Comparison of ENCODE assay signal across 18 cellular contexts in genomic region chr3:27939940-27940339, GRCh38.
A peak's percentile ranks its signal among the peaks of the same experiment; 100 is the strongest.
DNase-seq lines count a peak whose midpoint lies in the region; ATAC-seq and TF ChIP-seq lines count a peak whose summit lies in the region.
"Had no signal": no experiment of that assay in that cellular context is flagged by ENCODE, and none has a peak within 500 bp of the region (broad histone marks: within the 10 kb centered on the region; RNA-seq: fewer than 3 reads in every experiment).

No MANE protein-coding gene starts in this region.

- H3K27me3 Mint-ChIP-seq in GM23338 (ENCODE audit: insufficient read depth, low read depth, poor library complexity) (no peaks in the 10 kb centered on the region), neural progenitor cell (ENCODE audit: insufficient read depth, low read depth) (peaks cover 4% of the 10 kb centered on the region)
- H3K27me3 Mint-ChIP-seq in stimulated activated naive CD8-positive, alpha-beta T cell treated with anti-CD3 and anti-CD28 coated beads, Interleukin-15, amount 100 ng/mL, for 72 hours, result no peaks in the 10 kb centered on the region
- H3K27me3 Mint-ChIP-seq: activated naive CD8-positive, alpha-beta T cell treated with anti-CD3 and anti-CD28 coated beads for 36 hours; CD4-positive, alpha-beta T cell; naive thymus-derived CD8-positive, alpha-beta T cell had no signal

- H3K4me1 Mint-ChIP-seq in GM23338 (peaks cover 7% of the 10 kb centered on the region; the same call in 2 of the 3 replicates), neural progenitor cell (peaks cover 12% of the 10 kb centered on the region)
- peaks cover 10% of the 10 kb centered on the region for H3K4me1 Mint-ChIP-seq in stimulated activated naive CD8-positive, alpha-beta T cell treated with anti-CD3 and anti-CD28 coated beads, Interleukin-15, amount 100 ng/mL, for 72 hours

- H3K4me2 ChIP-seq in GM23338 (no peak overlapping the region), neural progenitor cell (no peak overlapping the region)

- no peaks in the 10 kb centered on the region for H3K36me3 Mint-ChIP-seq in GM23338 (ENCODE audit: low read depth)
- H3K36me3 Mint-ChIP-seq in neural progenitor cell, result no peaks in the 10 kb centered on the region
- H3K36me3 Mint-ChIP-seq: activated naive CD8-positive, alpha-beta T cell treated with anti-CD3 and anti-CD28 coated beads for 36 hours had no signal

- peak; percentile 63 for DNase-seq in GM23338 (ENCODE audit: low spot score)
- peak; percentile 41 to 56 for DNase-seq in SJCRH30
- peak; percentile 20 for DNase-seq in fibroblast of the aortic adventitia (ENCODE audit: low read depth)
- peak; percentile 2 for DNase-seq in neural progenitor cell (ENCODE audit: low spot score)
- DNase-seq in DMS 273 (lab: John Stamatoyannopoulos, UW; ENCODE audit: unreplicated experiment), result no peak
- no peak for DNase-seq in NCI-H1092 treated with DMSO at 0.1 percent for 48 hours (lab: John Stamatoyannopoulos, UW)
- no peak for DNase-seq in stimulated activated naive CD8-positive, alpha-beta T cell treated with anti-CD3 and anti-CD28 coated beads, Interleukin-15, amount 100 ng/mL, for 72 hours
- DNase-seq: activated naive CD8-positive, alpha-beta T cell treated with anti-CD3 and anti-CD28 coated beads for 36 hours; CD4-positive, alpha-beta T cell; left colon; naive thymus-derived CD8-positive, alpha-beta T cell; NCI-H146; SHP77; testis; WERI-Rb-1 had no signal

- H4K20me1 ChIP-seq in GM23338 (replicated peaks; ENCODE audit: insufficient read depth), result no peaks in the 10 kb centered on the region; the same call in 1 of the 2 replicates
- no peaks in the 10 kb centered on the region for H4K20me1 ChIP-seq in neural progenitor cell (ENCODE audit: low read depth)

- no peaks in the 10 kb centered on the region for H3K36me3 ChIP-seq in GM23338 (ENCODE audit: insufficient read depth)
- no peaks in the 10 kb centered on the region for H3K36me3 ChIP-seq in SJCRH30
- H3K36me3 ChIP-seq in neural progenitor cell, result no peaks in the 10 kb centered on the region
- H3K36me3 ChIP-seq: gastroesophageal sphincter, WERI-Rb-1 had no signal

- no peaks in the 10 kb centered on the region for H3K9me3 ChIP-seq in SJCRH30 (replicated peaks)
- no peaks in the 10 kb centered on the region for H3K9me3 ChIP-seq in neural progenitor cell (ENCODE audit: low read depth)
- H3K9me3 ChIP-seq: gastroesophageal sphincter, testis had no signal

- H3K9me2 ChIP-seq in GM23338 (ENCODE audit: insufficient read depth), result no peaks in the 10 kb centered on the region; the same call in 1 of the 2 replicates

- no peaks in the 10 kb centered on the region for H3F3A ChIP-seq in GM23338 (replicated peaks; ENCODE audit: low read depth)
- no peaks in the 10 kb centered on the region for H3F3A ChIP-seq in neural progenitor cell (ENCODE audit: low read depth)

- TF ChIP-seq CTCF in GM23338 (conservative IDR thresholded peaks at IDR 0.05; ENCODE audit: low read depth in 2 of 2) (no peak), fibroblast of the aortic adventitia (IDR thresholded peaks at IDR 0.05; ENCODE audit: insufficient read depth, low read length) (no peak), neural progenitor cell (IDR thresholded peaks at IDR 0.05) (no peak)

- ATAC-seq in GM23338 (peak; percentile 64), HG03432 (IDR thresholded peaks at IDR 0.05; ENCODE audit: unreplicated experiment) (no peak)
- ATAC-seq in stimulated activated naive CD8-positive, alpha-beta T cell treated with anti-CD3 and anti-CD28 coated beads, Interleukin-15, amount 100 ng/mL, for 72 hours, result no peak
- ATAC-seq: gastroesophageal sphincter; left colon; naive thymus-derived CD8-positive, alpha-beta T cell had no signal

- H3K27ac ChIP-seq in GM23338 (ENCODE audit: low read depth), result no peak overlapping the region
- no peak overlapping the region for H3K27ac ChIP-seq in SJCRH30
- H3K27ac ChIP-seq in neural progenitor cell, result no peak overlapping the region
- H3K27ac ChIP-seq: gastroesophageal sphincter, testis, WERI-Rb-1 had no signal

- no peaks in the 10 kb centered on the region for H3K27me3 ChIP-seq in GM23338 (ENCODE audit: insufficient read depth)
- H3K27me3 ChIP-seq in SJCRH30, result no peaks in the 10 kb centered on the region
- no peaks in the 10 kb centered on the region for H3K27me3 ChIP-seq in neural progenitor cell
- H3K27me3 ChIP-seq: testis had no signal

- H2AFZ ChIP-seq in GM23338 (no peak overlapping the region), neural progenitor cell (replicated peaks) (no peak overlapping the region)

- H3K4me3 Mint-ChIP-seq in GM23338 (no peak overlapping the region), neural progenitor cell (no peak overlapping the region)
- H3K4me3 Mint-ChIP-seq in stimulated activated naive CD8-positive, alpha-beta T cell treated with anti-CD3 and anti-CD28 coated beads, Interleukin-15, amount 100 ng/mL, for 72 hours, result no peak overlapping the region
- H3K4me3 Mint-ChIP-seq: activated naive CD8-positive, alpha-beta T cell treated with anti-CD3 and anti-CD28 coated beads for 36 hours; CD4-positive, alpha-beta T cell; dendritic cell treated with granulocyte-macrophage colony-stimulating factor and Interleukin-4, amounts not matched to agents 40 ng/mL and 50 ng/mL, for 4 days; naive thymus-derived CD8-positive, alpha-beta T cell had no signal

- H3K9ac ChIP-seq in neural progenitor cell, result no peak overlapping the region

- H3K27ac Mint-ChIP-seq in GM23338, result no peak overlapping the region
- H3K27ac Mint-ChIP-seq in neural progenitor cell, result no peak overlapping the region
- no peak overlapping the region for H3K27ac Mint-ChIP-seq in stimulated activated naive CD8-positive, alpha-beta T cell treated with anti-CD3 and anti-CD28 coated beads, Interleukin-15, amount 100 ng/mL, for 72 hours
- H3K27ac Mint-ChIP-seq: activated naive CD8-positive, alpha-beta T cell treated with anti-CD3 and anti-CD28 coated beads for 36 hours; CD4-positive, alpha-beta T cell; dendritic cell treated with granulocyte-macrophage colony-stimulating factor and Interleukin-4, amounts not matched to agents 40 ng/mL and 50 ng/mL, for 4 days; naive thymus-derived CD8-positive, alpha-beta T cell had no signal

- H3K4me1 ChIP-seq in GM23338 (ENCODE audit: insufficient read depth) (no peaks in the 10 kb centered on the region), SJCRH30 (peaks cover 9% of the 10 kb centered on the region), neural progenitor cell (no peaks in the 10 kb centered on the region)
- H3K4me1 ChIP-seq: gastroesophageal sphincter, testis had no signal

- H3K79me2 ChIP-seq in GM23338 (replicated peaks; ENCODE audit: insufficient read depth) (no peaks in the 10 kb centered on the region), neural progenitor cell (ENCODE audit: low read depth) (no peaks in the 10 kb centered on the region)

- H3K4me3 ChIP-seq in GM23338, result no peak overlapping the region
- H3K4me3 ChIP-seq in SJCRH30, result no peak overlapping the region
- no peak overlapping the region for H3K4me3 ChIP-seq in fibroblast of the aortic adventitia (ENCODE audit: low read depth, low read length)
- no peak overlapping the region for H3K4me3 ChIP-seq in neural progenitor cell
- H3K4me3 ChIP-seq: gastroesophageal sphincter, testis had no signal

- H3K9me3 Mint-ChIP-seq in GM23338 (no peaks in the 10 kb centered on the region), neural progenitor cell (peaks cover 4% of the 10 kb centered on the region)
- peaks cover 0 to 5% of the 10 kb centered on the region in 2 donors for H3K9me3 Mint-ChIP-seq in stimulated activated naive CD8-positive, alpha-beta T cell treated with anti-CD3 and anti-CD28 coated beads, Interleukin-15, amount 100 ng/mL, for 72 hours
- H3K9me3 Mint-ChIP-seq: CD4-positive, alpha-beta T cell; dendritic cell treated with granulocyte-macrophage colony-stimulating factor and Interleukin-4, amounts not matched to agents 40 ng/mL and 50 ng/mL, for 4 days; naive thymus-derived CD8-positive, alpha-beta T cell had no signal

TF ChIP-seq in GM23338, 12 proteins besides CTCF, POLR2A, EP300 and RAD21 (continues in another document):
- no peak for TF ChIP-seq POLR2AphosphoS5 (IDR thresholded peaks at IDR 0.05; ENCODE audit: low read depth)
- TF ChIP-seq ZNF331 (CRISPR knock-in tag; IDR thresholded peaks at IDR 0.05; ENCODE audit: low read depth), result no peak

Comparison
In these comparisons a context has a peak if more than half of its experiments do, and no peak if none do; other contexts are left out.
1. DNase-seq: peak in GM23338 (single experiment), SJCRH30 (2 of 2), fibroblast of the aortic adventitia (single experiment) and neural progenitor cell (single experiment); none in DMS 273 (single experiment), NCI-H1092 treated with DMSO at 0.1 percent for 48 hours (single experiment) and stimulated activated naive CD8-positive, alpha-beta T cell treated with anti-CD3 and anti-CD28 coated beads, Interleukin-15, amount 100 ng/mL, for 72 hours (0 of 2).